In genomic region chr15:93467327-93467726, GRCh38 we compare ENCODE assay signal across 9 cellular contexts.
DNase-seq lines count a peak whose midpoint lies in the region; ATAC-seq and TF ChIP-seq lines count a peak whose summit lies in the region.
"Had no signal": no experiment of that assay in that cellular context is flagged by ENCODE, and none has a peak within 500 bp of the region (broad histone marks: within the 10 kb centered on the region; RNA-seq: fewer than 3 reads in every experiment).

No MANE protein-coding gene starts in this region.

- peaks cover 53% of the 10 kb centered on the region for H3K4me1 Mint-ChIP-seq in WTC11

- POLR2A ChIA-PET in WTC11 (lab: Charles Lee) = no interaction called here

- no peak for TF ChIP-seq CTCF in WTC11 (IDR thresholded peaks at IDR 0.05)

- DNase-seq in HK-2 (ENCODE audit: unreplicated experiment) (peak; percentile 2), NCI-H510A treated with DMSO at 0.1 percent for 48 hours (lab: John Stamatoyannopoulos, UW) (peak; percentile 43), fibroblast of the conjunctiva (ENCODE audit: low read depth) (peak; percentile 3), renal cortical epithelial cell (ENCODE audit: low read depth) (peak; percentile 91), SKM-1 treated with dmso at 0.1 percent for 144 hours (lab: John Stamatoyannopoulos, UW; ENCODE audit: unreplicated experiment) (no peak), WTC11 (ENCODE audit: low spot score) (no peak)
- DNase-seq in stimulated activated CD4-positive, alpha-beta T cell treated with anti-CD3 and anti-CD28 coated beads, Interleukin-15, amount 100 ng/mL, for 24 hours = no peak
- DNase-seq: activated CD8-positive, alpha-beta memory T cell treated with anti-CD3 and anti-CD28 coated beads, Interleukin-2, amount 50 U/mL, for 4 hours had no signal

- H3K36me3 Mint-ChIP-seq in WTC11 = peaks cover 4% of the 10 kb centered on the region

- H3K9me3 Mint-ChIP-seq in WTC11 = peaks cover 9% of the 10 kb centered on the region

- no peak overlapping the region for H3K27ac Mint-ChIP-seq in WTC11

- no peaks in the 10 kb centered on the region; the same call in 1 of the 2 replicates for H3K27me3 Mint-ChIP-seq in WTC11 (ENCODE audit: low read depth)

- CTCF ChIA-PET in WTC11 (lab: Charles Lee) = interaction anchor here (0.7 kb wide), 1 partner anchor 11 kb away, joined by 4 read pairs; no protein-coding TSS in a partner anchor

- no peak for ATAC-seq in WTC11
- no peak for ATAC-seq in GM21786 (IDR thresholded peaks at IDR 0.05; ENCODE audit: unreplicated experiment)

- H3K4me3 Mint-ChIP-seq in WTC11 = no peak overlapping the region

TF ChIP-seq in WTC11, 78 proteins besides CTCF, POLR2A, EP300 and RAD21:
- TF ChIP-seq NR2C2 (CRISPR knock-in tag; IDR thresholded peaks at IDR 0.05) (no peak), ZNF121 (CRISPR knock-in tag; IDR thresholded peaks at IDR 0.05) (no peak), ZNF317 (CRISPR knock-in tag; IDR thresholded peaks at IDR 0.05; ENCODE audit: borderline replicate concordance, low read depth) (no peak), HMGXB4 (CRISPR knock-in tag; IDR thresholded peaks at IDR 0.05) (no peak)
- TF ChIP-seq, protein P1, sequence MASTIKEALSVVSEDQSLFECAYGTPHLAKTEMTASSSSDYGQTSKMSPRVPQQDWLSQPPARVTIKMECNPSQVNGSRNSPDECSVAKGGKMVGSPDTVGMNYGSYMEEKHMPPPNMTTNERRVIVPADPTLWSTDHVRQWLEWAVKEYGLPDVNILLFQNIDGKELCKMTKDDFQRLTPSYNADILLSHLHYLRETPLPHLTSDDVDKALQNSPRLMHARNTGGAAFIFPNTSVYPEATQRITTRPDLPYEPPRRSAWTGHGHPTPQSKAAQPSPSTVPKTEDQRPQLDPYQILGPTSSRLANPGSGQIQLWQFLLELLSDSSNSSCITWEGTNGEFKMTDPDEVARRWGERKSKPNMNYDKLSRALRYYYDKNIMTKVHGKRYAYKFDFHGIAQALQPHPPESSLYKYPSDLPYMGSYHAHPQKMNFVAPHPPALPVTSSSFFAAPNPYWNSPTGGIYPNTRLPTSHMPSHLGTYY (CRISPR knock-in tag; IDR thresholded peaks at IDR 0.05) = no peak
TF ChIP-seq in WTC11: peak in this region for 0.

Comparison
In these comparisons a context has a peak if more than half of its experiments do, and no peak if none do; other contexts are left out.
1. DNase-seq: peak in HK-2 (single experiment), NCI-H510A treated with DMSO at 0.1 percent for 48 hours (single experiment), fibroblast of the conjunctiva (single experiment) and renal cortical epithelial cell (single experiment); none in SKM-1 treated with dmso at 0.1 percent for 144 hours (single experiment), stimulated activated CD4-positive, alpha-beta T cell treated with anti-CD3 and anti-CD28 coated beads, Interleukin-15, amount 100 ng/mL, for 24 hours (single experiment) and WTC11 (single experiment).